26 cellular contexts compared by ENCODE assay signal in the genomic region with DNA sequence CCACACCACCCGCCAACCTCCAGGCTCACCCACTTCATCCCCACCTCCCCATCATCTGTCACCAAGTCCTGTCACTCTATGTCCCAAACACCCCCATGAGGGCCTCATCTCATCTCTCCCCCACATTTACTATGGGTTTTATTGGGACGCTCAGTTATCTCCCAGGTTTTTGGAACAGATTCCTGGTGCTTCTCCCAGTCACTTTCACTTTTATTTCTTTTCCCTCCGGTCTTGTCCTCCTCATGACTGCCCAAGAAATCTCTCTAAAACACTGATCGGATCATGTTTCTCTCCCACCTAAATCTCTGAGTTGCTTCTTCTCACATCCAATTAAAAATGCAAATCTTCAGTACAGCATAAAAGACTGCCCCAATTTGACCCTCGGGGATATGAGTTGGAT.
DNase-seq lines count a peak whose midpoint lies in the region; ATAC-seq and TF ChIP-seq lines count a peak whose summit lies in the region.
"Had no signal": no experiment of that assay in that cellular context is flagged by ENCODE, and none has a peak within 500 bp of the region (broad histone marks: within the 10 kb centered on the region; RNA-seq: fewer than 3 reads in every experiment).

No MANE protein-coding gene starts in this region.

- H3K27ac ChIP-seq in ACC112 (ENCODE audit: low read depth, low read length) (no peak overlapping the region), GM23338 (ENCODE audit: low read depth) (no peak overlapping the region)
- H3K27ac ChIP-seq: A549, foreskin keratinocyte, heart left ventricle, prostate gland, skin epidermis, stomach had no signal

- no peak for ATAC-seq in GM23338
- ATAC-seq: A549; activated CD8-positive, alpha-beta T cell treated with anti-CD3 and anti-CD28 coated beads, Interleukin-2, amount 10 ng/mL, durations not matched to agents 7 days and 5 days; foreskin keratinocyte; K562 had no signal

- H3K4me1 Mint-ChIP-seq in nephron progenitor cell (peaks cover 19% of the 10 kb centered on the region), GM23338 (peaks cover 8% of the 10 kb centered on the region; the same call in 2 of the 3 replicates)
- H3K4me1 Mint-ChIP-seq: B cell; central memory CD8-positive, alpha-beta T cell; memory B cell had no signal

- H3K4me3 Mint-ChIP-seq in nephron progenitor cell, result no peak overlapping the region
- no peak overlapping the region for H3K4me3 Mint-ChIP-seq in GM23338
- H3K4me3 Mint-ChIP-seq: activated CD8-positive, alpha-beta T cell treated with anti-CD3 and anti-CD28 coated beads, Interleukin-2, amount 10 ng/mL, durations not matched to agents 7 days and 5 days; B cell; central memory CD8-positive, alpha-beta T cell; memory B cell had no signal

- H3K4me3 ChIP-seq in ACC112 (ENCODE audit: low read depth, low read length) (peak overlapping the region; percentile 49; the same call in 1 of the 2 replicates), fibroblast of mammary gland (ENCODE audit: control insufficient read depth, low read depth, low read length) (no peak overlapping the region), GM23338 (no peak overlapping the region)
- H3K4me3 ChIP-seq: A549, K562, prostate gland, skin epidermis, stomach had no signal

- no peaks in the 10 kb centered on the region for H3F3A ChIP-seq in GM23338 (replicated peaks; ENCODE audit: low read depth)

- DNase-seq in NCI-H82 (lab: John Stamatoyannopoulos, UW) (peak; percentile 69), fibroblast of mammary gland (ENCODE audit: low read depth) (peak; percentile 14), nephron progenitor cell (no peak), GM23338 (ENCODE audit: low spot score) (no peak), dermis blood vessel endothelial cell (no peak), HUDEP-2 (lab: John Stamatoyannopoulos, UW; ENCODE audit: unreplicated experiment in 76 of 76) (no peak), cortex of kidney (lab: John Stamatoyannopoulos, UW) (no peak)
- DNase-seq: activated CD8-positive, alpha-beta T cell treated with anti-CD3 and anti-CD28 coated beads, Interleukin-2, amount 10 ng/mL, durations not matched to agents 7 days and 5 days; dorsolateral prefrontal cortex; foreskin keratinocyte; heart left ventricle; kidney glomerular epithelial cell; NCI-H1105; NCI-H1930; NCI-H226; stimulated activated CD8-positive, alpha-beta memory T cell treated with anti-CD3 and anti-CD28 coated beads, Interleukin-4, amount 100 ng/mL, for 48 hours; stomach; trophoblast cell had no signal

- peak overlapping the region; percentile 5 for H3K27ac Mint-ChIP-seq in nephron progenitor cell
- H3K27ac Mint-ChIP-seq in GM23338, result no peak overlapping the region
- H3K27ac Mint-ChIP-seq: activated CD8-positive, alpha-beta T cell treated with anti-CD3 and anti-CD28 coated beads, Interleukin-2, amount 10 ng/mL, durations not matched to agents 7 days and 5 days; B cell; memory B cell had no signal

- no peaks in the 10 kb centered on the region for H3K36me3 ChIP-seq in ACC112 (ENCODE audit: insufficient read depth, low read length)
- no peaks in the 10 kb centered on the region for H3K36me3 ChIP-seq in GM23338 (ENCODE audit: insufficient read depth)
- H3K36me3 ChIP-seq: heart left ventricle, prostate gland, stomach had no signal

- H3K36me3 Mint-ChIP-seq in nephron progenitor cell (ENCODE audit: low read depth) (no peaks in the 10 kb centered on the region), GM23338 (ENCODE audit: low read depth) (peaks cover 8% of the 10 kb centered on the region; the same call in 2 of the 3 replicates)
- H3K36me3 Mint-ChIP-seq: memory B cell had no signal

- H3K4me2 ChIP-seq in GM23338, result no peak overlapping the region
- H3K4me2 ChIP-seq: A549 had no signal

- H3K9me2 ChIP-seq in GM23338 (ENCODE audit: insufficient read depth), result no peaks in the 10 kb centered on the region

- peak overlapping the region; percentile 80 for H2AFZ ChIP-seq in ACC112 (ENCODE audit: low read length, unreplicated experiment)
- no peak overlapping the region for H2AFZ ChIP-seq in GM23338

- H3K27me3 ChIP-seq in ACC112 (ENCODE audit: insufficient read depth, low read length) (0 out of 2 replicates have a peak, but pooled peaks cover 10% of the 10 kb centered on the region), GM23338 (ENCODE audit: insufficient read depth) (no peaks in the 10 kb centered on the region)
- H3K27me3 ChIP-seq: heart left ventricle had no signal

- H3K27me3 Mint-ChIP-seq in nephron progenitor cell (ENCODE audit: low read depth, poor library complexity) (peaks cover 2% of the 10 kb centered on the region), GM23338 (ENCODE audit: insufficient read depth, low read depth, poor library complexity) (peaks cover 18% of the 10 kb centered on the region)

- H3K4me1 ChIP-seq in ACC112 (ENCODE audit: control insufficient read depth, insufficient read depth, low read length, unreplicated experiment), result no peaks in the 10 kb centered on the region
- no peaks in the 10 kb centered on the region for H3K4me1 ChIP-seq in GM23338 (ENCODE audit: insufficient read depth)
- H3K4me1 ChIP-seq: A549, foreskin keratinocyte, heart left ventricle, prostate gland, stomach had no signal

- no peaks in the 10 kb centered on the region for H3K9me3 Mint-ChIP-seq in nephron progenitor cell
- H3K9me3 Mint-ChIP-seq in GM23338, result peaks cover 6% of the 10 kb centered on the region; the same call in 1 of the 3 replicates
- H3K9me3 Mint-ChIP-seq: central memory CD8-positive, alpha-beta T cell; memory B cell had no signal

- H3K79me2 ChIP-seq in ACC112 (ENCODE audit: control insufficient read depth, insufficient read depth, low read length, unreplicated experiment) (no peaks in the 10 kb centered on the region), GM23338 (replicated peaks; ENCODE audit: insufficient read depth) (no peaks in the 10 kb centered on the region)

- TF ChIP-seq CTCF in fibroblast of mammary gland (conservative IDR thresholded peaks at IDR 0.05; ENCODE audit: control insufficient read depth, insufficient read depth, low read depth, low read length), result no peak
- TF ChIP-seq CTCF in nephron progenitor cell (IDR thresholded peaks at IDR 0.05), result no peak
- no peak for TF ChIP-seq CTCF in GM23338 (conservative IDR thresholded peaks at IDR 0.05; ENCODE audit: low read depth in 2 of 2)

- H4K20me1 ChIP-seq in GM23338 (replicated peaks; ENCODE audit: insufficient read depth), result no peaks in the 10 kb centered on the region

TF ChIP-seq in GM23338, 12 proteins besides CTCF, POLR2A, EP300 and RAD21 (continues in another document):
- TF ChIP-seq, protein P1, sequence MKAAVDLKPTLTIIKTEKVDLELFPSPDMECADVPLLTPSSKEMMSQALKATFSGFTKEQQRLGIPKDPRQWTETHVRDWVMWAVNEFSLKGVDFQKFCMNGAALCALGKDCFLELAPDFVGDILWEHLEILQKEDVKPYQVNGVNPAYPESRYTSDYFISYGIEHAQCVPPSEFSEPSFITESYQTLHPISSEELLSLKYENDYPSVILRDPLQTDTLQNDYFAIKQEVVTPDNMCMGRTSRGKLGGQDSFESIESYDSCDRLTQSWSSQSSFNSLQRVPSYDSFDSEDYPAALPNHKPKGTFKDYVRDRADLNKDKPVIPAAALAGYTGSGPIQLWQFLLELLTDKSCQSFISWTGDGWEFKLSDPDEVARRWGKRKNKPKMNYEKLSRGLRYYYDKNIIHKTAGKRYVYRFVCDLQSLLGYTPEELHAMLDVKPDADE (IDR thresholded peaks at IDR 0.05), result no peak
- no peak for TF ChIP-seq STAT1 (IDR thresholded peaks at IDR 0.05; ENCODE audit: unreplicated experiment)
- TF ChIP-seq, protein P2, sequence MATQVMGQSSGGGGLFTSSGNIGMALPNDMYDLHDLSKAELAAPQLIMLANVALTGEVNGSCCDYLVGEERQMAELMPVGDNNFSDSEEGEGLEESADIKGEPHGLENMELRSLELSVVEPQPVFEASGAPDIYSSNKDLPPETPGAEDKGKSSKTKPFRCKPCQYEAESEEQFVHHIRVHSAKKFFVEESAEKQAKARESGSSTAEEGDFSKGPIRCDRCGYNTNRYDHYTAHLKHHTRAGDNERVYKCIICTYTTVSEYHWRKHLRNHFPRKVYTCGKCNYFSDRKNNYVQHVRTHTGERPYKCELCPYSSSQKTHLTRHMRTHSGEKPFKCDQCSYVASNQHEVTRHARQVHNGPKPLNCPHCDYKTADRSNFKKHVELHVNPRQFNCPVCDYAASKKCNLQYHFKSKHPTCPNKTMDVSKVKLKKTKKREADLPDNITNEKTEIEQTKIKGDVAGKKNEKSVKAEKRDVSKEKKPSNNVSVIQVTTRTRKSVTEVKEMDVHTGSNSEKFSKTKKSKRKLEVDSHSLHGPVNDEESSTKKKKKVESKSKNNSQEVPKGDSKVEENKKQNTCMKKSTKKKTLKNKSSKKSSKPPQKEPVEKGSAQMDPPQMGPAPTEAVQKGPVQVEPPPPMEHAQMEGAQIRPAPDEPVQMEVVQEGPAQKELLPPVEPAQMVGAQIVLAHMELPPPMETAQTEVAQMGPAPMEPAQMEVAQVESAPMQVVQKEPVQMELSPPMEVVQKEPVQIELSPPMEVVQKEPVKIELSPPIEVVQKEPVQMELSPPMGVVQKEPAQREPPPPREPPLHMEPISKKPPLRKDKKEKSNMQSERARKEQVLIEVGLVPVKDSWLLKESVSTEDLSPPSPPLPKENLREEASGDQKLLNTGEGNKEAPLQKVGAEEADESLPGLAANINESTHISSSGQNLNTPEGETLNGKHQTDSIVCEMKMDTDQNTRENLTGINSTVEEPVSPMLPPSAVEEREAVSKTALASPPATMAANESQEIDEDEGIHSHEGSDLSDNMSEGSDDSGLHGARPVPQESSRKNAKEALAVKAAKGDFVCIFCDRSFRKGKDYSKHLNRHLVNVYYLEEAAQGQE (IDR thresholded peaks at IDR 0.05; ENCODE audit: unreplicated experiment), result no peak

Comparison
In these comparisons a context has a peak if more than half of its experiments do, and no peak if none do; other contexts are left out.
1. DNase-seq: peak in NCI-H82 (single experiment) and fibroblast of mammary gland (single experiment); none in nephron progenitor cell (single experiment), GM23338 (single experiment), dermis blood vessel endothelial cell (single experiment), HUDEP-2 (0 of 76) and cortex of kidney (single experiment).